7 cellular contexts compared by ENCODE assay signal in genomic region chr4:185839204-185839712, GRCh38. TPM values are rescaled to one million over a fixed set of nuclear protein-coding genes. Genes with fewer than 3 reads are reported as not detected.
DNase-seq lines count a peak whose midpoint lies in the region; ATAC-seq, FAIRE-seq and TF ChIP-seq lines count a peak whose summit lies in the region.

No MANE protein-coding gene starts in this region.

- H3K4me1 Mint-ChIP-seq in activated T-helper 2 cell treated with anti-CD3 and anti-CD28 coated beads, Interferon-gamma antibody, Interleukin-2, Interleukin-4, amounts not matched to agents 10 μg/mL and 5 μg/mL and 100 μg/mL, durations not matched to agents 14 hours and 24 hours and 36 hours (ENCODE audit: low read depth), result no peaks in the 10 kb centered on the region

- no peak for ATAC-seq in GM21619 (IDR thresholded peaks at IDR 0.05; ENCODE audit: unreplicated experiment)

- DNase-seq in HT1080 (ENCODE audit: low read depth) (peak; percentile 98), breast epithelium (ENCODE audit: low spot score in 2 of 2) (peak in 1 of 2 donors; percentile 38), keratinocyte (ENCODE audit: low read depth, low spot score) (peak; percentile 36), tibial artery (peak; percentile 61 to 75), activated T-cell treated with anti-CD3 and anti-CD28 coated beads for 4 hours (no peak)
- DNase-seq in activated T-helper 2 cell treated with anti-CD3 and anti-CD28 coated beads, Interferon-gamma antibody, Interleukin-2, Interleukin-4, amounts not matched to agents 10 μg/mL and 5 μg/mL and 100 μg/mL, durations not matched to agents 14 hours and 24 hours and 36 hours (ENCODE audit: low spot score), result no peak

- no peaks in the 10 kb centered on the region for H3K9me3 Mint-ChIP-seq in activated T-helper 2 cell treated with anti-CD3 and anti-CD28 coated beads, Interferon-gamma antibody, Interleukin-2, Interleukin-4, amounts not matched to agents 10 μg/mL and 5 μg/mL and 100 μg/mL, durations not matched to agents 14 hours and 24 hours and 36 hours

- no peak overlapping the region for H3K4me3 Mint-ChIP-seq in activated T-helper 2 cell treated with anti-CD3 and anti-CD28 coated beads, Interferon-gamma antibody, Interleukin-2, Interleukin-4, amounts not matched to agents 10 μg/mL and 5 μg/mL and 100 μg/mL, durations not matched to agents 14 hours and 24 hours and 36 hours (ENCODE audit: low read depth)

- H4K20me1 ChIP-seq in keratinocyte (ENCODE audit: control insufficient read depth, extremely low read depth, insufficient read depth, low read length), result no peaks in the 10 kb centered on the region

- no peak overlapping the region for H2AFZ ChIP-seq in keratinocyte (ENCODE audit: control insufficient read depth, low read length)

- no peaks in the 10 kb centered on the region for H3K4me1 ChIP-seq in breast epithelium
- peaks cover 18% of the 10 kb centered on the region for H3K4me1 ChIP-seq in keratinocyte (ENCODE audit: control insufficient read depth, extremely low read depth, insufficient read depth, low read length)
- H3K4me1 ChIP-seq in tibial artery, result peaks cover 0 to 54% (median 21%) of the 10 kb centered on the region in 4 donors

- H3K27me3 ChIP-seq in breast epithelium (no peaks in the 10 kb centered on the region), keratinocyte (ENCODE audit: control insufficient read depth, extremely low read depth, insufficient read depth, low read length) (no peaks in the 10 kb centered on the region), tibial artery (no peaks in the 10 kb centered on the region)

- no peaks in the 10 kb centered on the region for H3K9me1 ChIP-seq in keratinocyte (ENCODE audit: control insufficient read depth, extremely low read depth, insufficient read depth, low read length)

- peak overlapping the region; percentile 29 for H3K4me2 ChIP-seq in keratinocyte (ENCODE audit: control insufficient read depth, extremely low read depth, insufficient read depth, low read depth, low read length)

- H3K27ac ChIP-seq in breast epithelium (peak overlapping the region; percentile 65 to 76), keratinocyte (ENCODE audit: control insufficient read depth, insufficient read depth, low read length) (peak overlapping the region; percentile 70), tibial artery (peak overlapping the region; percentile 75 to 83)

- H3K9ac ChIP-seq in keratinocyte (ENCODE audit: control insufficient read depth, extremely low read depth, insufficient read depth, low read length), result no peak overlapping the region

- H3K79me2 ChIP-seq in keratinocyte (ENCODE audit: control insufficient read depth, insufficient read depth, low read length), result no peaks in the 10 kb centered on the region

- H3K36me3 Mint-ChIP-seq in activated T-helper 2 cell treated with anti-CD3 and anti-CD28 coated beads, Interferon-gamma antibody, Interleukin-2, Interleukin-4, amounts not matched to agents 10 μg/mL and 5 μg/mL and 100 μg/mL, durations not matched to agents 14 hours and 24 hours and 36 hours (ENCODE audit: low read depth), result no peaks in the 10 kb centered on the region

- no peaks in the 10 kb centered on the region for H3K9me3 ChIP-seq in breast epithelium
- H3K9me3 ChIP-seq in keratinocyte (ENCODE audit: control insufficient read depth, low read depth, low read length), result no peaks in the 10 kb centered on the region
- no peaks in the 10 kb centered on the region for H3K9me3 ChIP-seq in tibial artery

- FAIRE-seq in keratinocyte (lab: Jason Lieb, UNC), result peak; percentile 92

- no peak overlapping the region for H3K27ac Mint-ChIP-seq in activated T-helper 2 cell treated with anti-CD3 and anti-CD28 coated beads, Interferon-gamma antibody, Interleukin-2, Interleukin-4, amounts not matched to agents 10 μg/mL and 5 μg/mL and 100 μg/mL, durations not matched to agents 14 hours and 24 hours and 36 hours

- dilution Hi-C loops in keratinocyte (cut with MboI; ENCODE audit: extremely low pct_ligation_motif_present, low sequenced_read_pairs), result no loop called here

- no peaks in the 10 kb centered on the region for H3K36me3 ChIP-seq in breast epithelium
- H3K36me3 ChIP-seq in keratinocyte (ENCODE audit: control insufficient read depth in 2 of 2, extremely low read depth in 1 of 2, insufficient read depth in 2 of 2, low read length in 2 of 2), result no peaks in the 10 kb centered on the region
- no peaks in the 10 kb centered on the region for H3K36me3 ChIP-seq in tibial artery

- intact Hi-C loops in breast epithelium (cut with DNase I; ENCODE audit: low total_unique reads), result no loop called here
- intact Hi-C loops in tibial artery (cut with DNase I; ENCODE audit: low total_unique reads), result no loop called here
- intact Hi-C loops in activated T-helper 2 cell treated with anti-CD3 and anti-CD28 coated beads, Interferon-gamma antibody, Interleukin-2, Interleukin-4, amounts not matched to agents 10 μg/mL and 5 μg/mL and 100 μg/mL, durations not matched to agents 14 hours and 24 hours and 36 hours (cut with micrococcal nuclease), result no loop called here

- H3K27me3 Mint-ChIP-seq in activated T-helper 2 cell treated with anti-CD3 and anti-CD28 coated beads, Interferon-gamma antibody, Interleukin-2, Interleukin-4, amounts not matched to agents 10 μg/mL and 5 μg/mL and 100 μg/mL, durations not matched to agents 14 hours and 24 hours and 36 hours (ENCODE audit: low read depth), result no peaks in the 10 kb centered on the region

- TF ChIP-seq CTCF in breast epithelium (IDR thresholded peaks at IDR 0.05) (no peak), keratinocyte (optimal IDR thresholded peaks at IDR 0.05 in 1 of 3, IDR thresholded peaks at IDR 0.05 in 1 of 3, conservative IDR thresholded peaks at IDR 0.05 in 1 of 3; ENCODE audit: extremely low read depth in 1 of 3, insufficient read depth in 2 of 3, low read length in 3 of 3) (no peak), tibial artery (IDR thresholded peaks at IDR 0.05) (no peak)

- H3K4me3 ChIP-seq in breast epithelium, result no peak overlapping the region
- no peak overlapping the region for H3K4me3 ChIP-seq in keratinocyte (ENCODE audit: control insufficient read depth in 2 of 3, extremely low read depth in 1 of 3, insufficient read depth in 2 of 3, low read depth in 1 of 3, low read length in 3 of 3)
- H3K4me3 ChIP-seq in tibial artery, result no peak overlapping the region

- no peak for TF ChIP-seq POLR2A in breast epithelium (IDR thresholded peaks at IDR 0.05)

RNA-seq across cellular contexts. Expression of gene SORBS2, which starts 27.3 kb away (rescaled TPM):
- total RNA-seq in HT1080 (2014; rRNA removed; shearing (Covaris generic)), result 9.3 and 14.6 TPM in 2 replicates
- polyA plus RNA-seq in HT1080 (2015; cell fraction: cytosol; rRNA removed), result 30.9 and 36.6 TPM in 2 replicates
- 74.0 and 79.3 TPM in 2 replicates for polyA plus RNA-seq in HT1080 (2015; cell fraction: nucleus; rRNA removed)
- total RNA-seq in breast epithelium, result 100 to 1,000 TPM in 2 of 3 donors, 10 to 100 TPM in 1; 21.8 to 132 (median 105) TPM
- 0.14 to 0.55 TPM (median 0.18 TPM) in 3 replicates for polyA plus RNA-seq in keratinocyte
- polyA plus RNA-seq in keratinocyte (2011; ENCODE audit: low read depth), result 0.79 TPM
- 0.28 and 0.35 TPM in 2 replicates for polyA plus RNA-seq in keratinocyte (2011; cell fraction: cytosol; rRNA removed)
- polyA plus RNA-seq in keratinocyte (2011; cell fraction: nucleus; rRNA removed), result 0.11 and 0.85 TPM in 2 replicates
- 0.38 TPM in 1 of 2 replicates, not detected in the other for polyA plus RNA-seq in keratinocyte (2012; ENCODE audit: low replicate concordance)
- polyA minus RNA-seq in keratinocyte, result 0.58 to 0.92 TPM in 2 of 3 replicates, not detected in the other
- polyA minus RNA-seq in keratinocyte (2011; cell fraction: cytosol; rRNA and poly(A)+ RNA removed), result not detected
- 1.1 TPM in 1 of 2 replicates, not detected in the other for polyA minus RNA-seq in keratinocyte (2011; cell fraction: nucleus; rRNA and poly(A)+ RNA removed)
- not detected in 2 replicates for total RNA-seq in activated T-helper 2 cell treated with anti-CD3 and anti-CD28 coated beads, Interferon-gamma antibody, Interleukin-2, Interleukin-4, amounts not matched to agents 10 μg/mL and 5 μg/mL and 100 μg/mL, durations not matched to agents 14 hours and 24 hours and 36 hours

Comparison
In these comparisons a context has a peak if more than half of its experiments do, and no peak if none do; other contexts are left out.
1. DNase-seq: peak in HT1080 (single experiment), keratinocyte (single experiment) and tibial artery (2 of 2); none in activated T-helper 2 cell treated with anti-CD3 and anti-CD28 coated beads, Interferon-gamma antibody, Interleukin-2, Interleukin-4, amounts not matched to agents 10 μg/mL and 5 μg/mL and 100 μg/mL, durations not matched to agents 14 hours and 24 hours and 36 hours (single experiment) and activated T-cell treated with anti-CD3 and anti-CD28 coated beads for 4 hours (single experiment).
2. RNA of gene SORBS2, which starts 27.3 kb away (total RNA-seq): 21.8 to 132 TPM in breast epithelium and 9.3 to 14.6 TPM in HT1080; not detected in activated T-helper 2 cell treated with anti-CD3 and anti-CD28 coated beads, Interferon-gamma antibody, Interleukin-2, Interleukin-4, amounts not matched to agents 10 μg/mL and 5 μg/mL and 100 μg/mL, durations not matched to agents 14 hours and 24 hours and 36 hours; every median in the first group is over 10 times any median in the second.
3. Peak in every context shown above with its lines, with median percentiles within 50 percentile points of each other: H3K27ac ChIP-seq.